Comparison of ENCODE assay signal across 10 cellular contexts in genomic region chr11:76615950-76616349, GRCh38. TPM values are rescaled to one million over a fixed set of nuclear protein-coding genes. Genes with fewer than 3 reads are reported as not detected.
DNase-seq lines count a peak whose midpoint lies in the region; ATAC-seq, FAIRE-seq and TF ChIP-seq lines count a peak whose summit lies in the region.
"Had no signal": no experiment of that assay in that cellular context is flagged by ENCODE, and none has a peak within 500 bp of the region (broad histone marks: within the 10 kb centered on the region; RNA-seq: fewer than 3 reads in every experiment).

No MANE protein-coding gene starts in this region.

- ATAC-seq in K562 (no peak), left ventricle myocardium superior (peak; percentile 86), HG02798 (IDR thresholded peaks at IDR 0.05; ENCODE audit: poor library complexity, unreplicated experiment) (no peak)

- intact Hi-C loops in K562 (cut with micrococcal nuclease) (no loop called here), left ventricle myocardium superior (cut with micrococcal nuclease) (no loop called here)

- no peak overlapping the region for H3K4me3 Mint-ChIP-seq in activated CD4-positive, alpha-beta memory T cell treated with anti-CD3 and anti-CD28 coated beads, Interleukin-2, amount 10 ng/mL, durations not matched to agents 7 days and 5 days

- CTCF ChIA-PET in K562 (lab: Yijun Ruan, JAX; ENCODE audit: low intra/inter-chr PET ratio): no interaction called here
- CTCF ChIA-PET in activated CD4-positive, alpha-beta memory T cell treated with anti-CD3 and anti-CD28 coated beads, Interleukin-2, amount 10 ng/mL, durations not matched to agents 7 days and 5 days (lab: Charles Lee): no interaction called here

- FAIRE-seq in K562 (lab: Jason Lieb, UNC): no peak

- no peaks in the 10 kb centered on the region for H4K20me1 ChIP-seq in K562 (replicated peaks; ENCODE audit: control insufficient read depth, insufficient read depth, low read length)
- H4K20me1 ChIP-seq in smooth muscle cell (ENCODE audit: low read depth): no peaks in the 10 kb centered on the region

- H3K4me1 ChIP-seq in K562 (replicated peaks in 1 of 2; ENCODE audit: control insufficient read depth in 2 of 2, insufficient read depth in 2 of 2, low read length in 2 of 2): 0 out of 5 replicates have a peak, but pooled peaks cover 0 to 3% of the 10 kb centered on the region in 2 experiments
- H3K4me1 ChIP-seq in smooth muscle cell (ENCODE audit: low read depth): no peaks in the 10 kb centered on the region

- no peaks in the 10 kb centered on the region for H3K36me3 Mint-ChIP-seq in activated CD4-positive, alpha-beta memory T cell treated with anti-CD3 and anti-CD28 coated beads, Interleukin-2, amount 10 ng/mL, durations not matched to agents 7 days and 5 days (ENCODE audit: low read depth)

- WGBS in K562 (ENCODE audit: insufficient coverage, low coverage, missing lambda C conversion rate): 8% methylated on average over 4 of the region's 4 CpGs
- WGBS in smooth muscle cell (ENCODE audit: low lambda C conversion rate): 84% methylated on average over 4 of the region's 4 CpGs

- H3K4me1 Mint-ChIP-seq in activated CD4-positive, alpha-beta memory T cell treated with anti-CD3 and anti-CD28 coated beads, Interleukin-2, amount 10 ng/mL, durations not matched to agents 7 days and 5 days: no peaks in the 10 kb centered on the region

- no peak overlapping the region for H3K4me3 ChIP-seq in K562
- H3K4me3 ChIP-seq in smooth muscle cell: no peak overlapping the region

- H3K36me3 ChIP-seq in K562 (ENCODE audit: control insufficient read depth, insufficient read depth, low read length) (no peaks in the 10 kb centered on the region), smooth muscle cell (ENCODE audit: low read depth) (no peaks in the 10 kb centered on the region)

- DNase-seq in HPDE6-E6E7 (ENCODE audit: extremely low spot score) (peak; percentile 28), K562 (ENCODE audit: extremely low read depth in 1 of 4, low spot score in 3 of 4) (no peak), left ventricle myocardium superior (peak; percentile 78), smooth muscle cell (lab: John Stamatoyannopoulos, UW; ENCODE audit: unreplicated experiment) (no peak), NCI-H2196 treated with DMSO at 0.1 percent for 48 hours (lab: John Stamatoyannopoulos, UW; ENCODE audit: unreplicated experiment) (no peak)
- DNase-seq in activated CD4-positive, alpha-beta memory T cell treated with anti-CD3 and anti-CD28 coated beads, Interleukin-2, amount 10 ng/mL, durations not matched to agents 7 days and 5 days: no peak
- no peak for DNase-seq in activated CD4-positive, alpha-beta T cell treated with anti-CD3 and anti-CD28 coated beads for 48 hours
- DNase-seq: activated CD4-positive, CD25-positive, alpha-beta regulatory T cell treated with anti-CD3 and anti-CD28 coated beads, Interleukin-2, amount 50 U/mL, for 72 hours; DMS79 had no signal

- H3K79me2 ChIP-seq in K562 (ENCODE audit: control insufficient read depth, insufficient read depth, low read length) (no peaks in the 10 kb centered on the region), smooth muscle cell (ENCODE audit: low read depth) (no peaks in the 10 kb centered on the region)

- TF ChIP-seq EP300 in K562 (IDR thresholded peaks at IDR 0.05; ENCODE audit: low read length): no peak

- no peak for TF ChIP-seq RAD21 in K562 (CRISPR knock-in tag; conservative IDR thresholded peaks at IDR 0.05 in 1 of 2, IDR thresholded peaks at IDR 0.05 in 1 of 2)

- no peak overlapping the region for H3K27ac ChIP-seq in K562 (ENCODE audit: extremely low read depth, low read depth, low read length)
- H3K27ac ChIP-seq in smooth muscle cell (ENCODE audit: low read depth): peak overlapping the region; percentile 97

- TF ChIP-seq CTCF in K562 (IDR thresholded peaks at IDR 0.05 in 2 of 3, conservative IDR thresholded peaks at IDR 0.05 in 1 of 3; ENCODE audit: insufficient read depth in 2 of 3, low read depth in 1 of 3, low read length in 3 of 3) (no peak), smooth muscle cell (IDR thresholded peaks at IDR 0.05; ENCODE audit: borderline replicate concordance, insufficient read depth, poor library complexity, severe bottlenecking) (no peak)

- H2AFZ ChIP-seq in K562 (ENCODE audit: low read depth, low read length): no peak overlapping the region
- no peak overlapping the region for H2AFZ ChIP-seq in smooth muscle cell (ENCODE audit: low read depth)

- in situ Hi-C loops in K562 (cut with MboI): no loop called here

- POLR2A ChIA-PET in K562 (lab: Yijun Ruan, JAX): no interaction called here
- POLR2A ChIA-PET in activated CD4-positive, alpha-beta memory T cell treated with anti-CD3 and anti-CD28 coated beads, Interleukin-2, amount 10 ng/mL, durations not matched to agents 7 days and 5 days (lab: Charles Lee): no interaction called here

- no peak for TF ChIP-seq POLR2A in K562 (conservative IDR thresholded peaks at IDR 0.05)

- H3K4me2 ChIP-seq in K562 (ENCODE audit: insufficient read depth, low read length): no peak overlapping the region
- no peak overlapping the region for H3K4me2 ChIP-seq in smooth muscle cell

- H3K9me3 Mint-ChIP-seq in activated CD4-positive, alpha-beta memory T cell treated with anti-CD3 and anti-CD28 coated beads, Interleukin-2, amount 10 ng/mL, durations not matched to agents 7 days and 5 days: no peaks in the 10 kb centered on the region

- H3K9me3 ChIP-seq in K562 (replicated peaks; ENCODE audit: control insufficient read depth, insufficient read depth, low read depth, low read length) (peaks cover 7% of the 10 kb centered on the region; the same call in 1 of the 2 replicates), smooth muscle cell (replicated peaks; ENCODE audit: low read depth) (peaks cover 4% of the 10 kb centered on the region)

- no peak overlapping the region for H3K27ac Mint-ChIP-seq in activated CD4-positive, alpha-beta memory T cell treated with anti-CD3 and anti-CD28 coated beads, Interleukin-2, amount 10 ng/mL, durations not matched to agents 7 days and 5 days

- H3K27me3 ChIP-seq in K562 (ENCODE audit: control insufficient read depth in 2 of 2, insufficient read depth in 2 of 2, low read length in 2 of 2) (peaks cover 0 to 10% of the 10 kb centered on the region in 2 experiments; a peak in 2 of 5 replicates), smooth muscle cell (ENCODE audit: low read depth) (no peaks in the 10 kb centered on the region)

- H3K27me3 Mint-ChIP-seq in activated CD4-positive, alpha-beta memory T cell treated with anti-CD3 and anti-CD28 coated beads, Interleukin-2, amount 10 ng/mL, durations not matched to agents 7 days and 5 days: peaks cover 13% of the 10 kb centered on the region

- no TSS peak for BruUV-seq in K562 (replicated peaks; lab: Mats Ljungman, UMichigan)

- H3K9ac ChIP-seq in K562 (ENCODE audit: insufficient read depth in 1 of 2, low read depth in 2 of 2, low read length in 2 of 2) (no peak overlapping the region), smooth muscle cell (ENCODE audit: low read depth) (peak overlapping the region; percentile 86)

- no peaks in the 10 kb centered on the region for H3F3A ChIP-seq in smooth muscle cell (ENCODE audit: low read depth)

- no peaks in the 10 kb centered on the region for H3K9me1 ChIP-seq in K562 (ENCODE audit: control insufficient read depth, insufficient read depth, low read length)

TF ChIP-seq in K562, 482 proteins besides CTCF, POLR2A, EP300 and RAD21:
- TF ChIP-seq ZFP36 (IDR thresholded peaks at IDR 0.05; ENCODE audit: low read depth, low read length, partially characterized antibody) (peak; percentile 84), ZNF780A (CRISPR knock-in tag; IDR thresholded peaks at IDR 0.05) (no peak), ELK1 (CRISPR knock-in tag; IDR thresholded peaks at IDR 0.05) (no peak)
TF ChIP-seq in K562: peak in this region for 1.

RNA-seq across cellular contexts. Expression of gene LRRC32, which starts 54.6 kb away (rescaled TPM):
- total RNA-seq in K562 (2011; cell fraction: chromatin; rRNA removed; ENCODE audit: low replicate concordance): 0.21 and 0.65 TPM in 2 replicates
- 0.79 and 1.3 TPM in 2 replicates for total RNA-seq in K562 (2011; cell fraction: nucleolus; rRNA removed)
- total RNA-seq in K562 (2011; cell fraction: nucleoplasm; rRNA removed): 0.76 and 0.81 TPM in 2 replicates
- 0.16 and 0.50 TPM in 2 replicates for total RNA-seq in K562 (2014; rRNA removed)
- total RNA-seq in K562 (2014; rRNA removed; fragmentation: Illumina TruSeq; extraction: Trizol): 0.16 TPM in 1 of 2 replicates, not detected in the other
- total RNA-seq in K562 (2015; rRNA removed; fragmentation: Illumina TruSeq; extraction: Trizol): not detected in 2 replicates
- 0.20 and 0.31 TPM in 2 replicates for total RNA-seq in K562 (2021)
- polyA plus RNA-seq in K562 (2011; rRNA removed): 0.10 and 0.47 TPM in 2 replicates
- polyA plus RNA-seq in K562 (2011; cell fraction: cytosol; rRNA removed): 0.44 and 0.48 TPM in 2 replicates
- polyA plus RNA-seq in K562 (2011; cell fraction: nucleus; rRNA removed): 0.41 and 0.63 TPM in 2 replicates
- polyA plus RNA-seq in K562 (2012): 0.12 and 0.65 TPM in 2 replicates
- polyA plus RNA-seq in K562 (2014; fragmentation: Illumina TruSeq; extraction: Trizol): 0.18 and 0.44 TPM in 2 replicates
- polyA plus RNA-seq in K562 (2014; fragmentation: Nextera tagmentation; extraction: Ambion mirVana): not detected
- 0.08 TPM in 1 of 2 replicates, not detected in the other for polyA plus RNA-seq in K562 (2014; rRNA removed)
- 0.53 and 0.57 TPM in 2 replicates for polyA minus RNA-seq in K562 (2011; rRNA and poly(A)+ RNA removed)
- polyA minus RNA-seq in K562 (2011; cell fraction: cytosol; rRNA and poly(A)+ RNA removed): 0.55 and 0.67 TPM in 2 replicates
- 0.13 and 0.56 TPM in 2 replicates for polyA minus RNA-seq in K562 (2011; cell fraction: nucleus; rRNA and poly(A)+ RNA removed)
- 30.8 TPM for total RNA-seq in left ventricle myocardium superior
- 147 and 171 TPM in 2 replicates for total RNA-seq in smooth muscle cell
- 330 and 444 TPM in 2 replicates for polyA plus RNA-seq in smooth muscle cell
- total RNA-seq in activated CD4-positive, alpha-beta memory T cell treated with anti-CD3 and anti-CD28 coated beads, Interleukin-2, amount 10 ng/mL, durations not matched to agents 7 days and 5 days: 1 to 10 TPM; 7.1 to 7.4 TPM

Comparison
In these comparisons a context has a peak if more than half of its experiments do, and no peak if none do; other contexts are left out.
1. DNase-seq: peak in HPDE6-E6E7 (single experiment) and left ventricle myocardium superior (single experiment); none in K562 (0 of 4), smooth muscle cell (single experiment), NCI-H2196 treated with DMSO at 0.1 percent for 48 hours (single experiment), activated CD4-positive, alpha-beta memory T cell treated with anti-CD3 and anti-CD28 coated beads, Interleukin-2, amount 10 ng/mL, durations not matched to agents 7 days and 5 days (single experiment) and activated CD4-positive, alpha-beta T cell treated with anti-CD3 and anti-CD28 coated beads for 48 hours (single experiment).